8 cellular contexts compared by ENCODE assay signal in genomic region chr10:101588879-101589278, GRCh38. TPM values are rescaled to one million over a fixed set of nuclear protein-coding genes. Genes with fewer than 3 reads are reported as not detected.
DNase-seq lines count a peak whose midpoint lies in the region; ATAC-seq and TF ChIP-seq lines count a peak whose summit lies in the region.

No MANE protein-coding gene starts in this region.

- H4K20me1 ChIP-seq in OCI-LY1 (ENCODE audit: insufficient read depth, low read length) = no peaks in the 10 kb centered on the region

- no peak for TF ChIP-seq POLR2A in lower leg skin (IDR thresholded peaks at IDR 0.05)

- TSS peak; percentile 43 for BruUV-seq in Calu3 (replicated peaks; lab: Mats Ljungman, UMichigan)

- H3K4me3 ChIP-seq in OCI-LY1 (ENCODE audit: low read depth, low read length, poor library complexity, severe bottlenecking) (peak overlapping the region; percentile 81), parathyroid adenoma (ENCODE audit: low read depth, low read length) (peak overlapping the region; percentile 83), lower leg skin (ENCODE audit: low read depth, poor library complexity, severe bottlenecking) (no peak overlapping the region)

- H3K4me1 Mint-ChIP-seq in Calu3 (ENCODE audit: low read depth, unreplicated experiment) = no peaks in the 10 kb centered on the region
- H3K4me1 Mint-ChIP-seq in effector memory CD8-positive, alpha-beta T cell (ENCODE audit: low read depth in 2 of 2) = peaks cover 17 to 23% of the 10 kb centered on the region in 2 donors

- H3K4me2 ChIP-seq in OCI-LY1 (ENCODE audit: low read length) (peak overlapping the region; percentile 72), parathyroid adenoma (ENCODE audit: low read length) (peak overlapping the region; percentile 94)

- H3F3A ChIP-seq in OCI-LY1 (ENCODE audit: insufficient read depth, low read length) = no peaks in the 10 kb centered on the region

- WGBS in lower leg skin, 2 donors = 57 to 61% methylated on average over 5 of the region's 5 CpGs

- H3K4me1 ChIP-seq in OCI-LY1 (ENCODE audit: insufficient read depth, low read length, severe bottlenecking) = peaks cover 17% of the 10 kb centered on the region
- H3K4me1 ChIP-seq in parathyroid adenoma = peaks cover 5% of the 10 kb centered on the region

- peak overlapping the region; percentile 77; the same call in 1 of the 2 replicates for H3K9ac ChIP-seq in OCI-LY1 (ENCODE audit: low read length)
- no peak overlapping the region for H3K9ac ChIP-seq in parathyroid adenoma

- CTCF ChIA-PET in Calu3 (lab: Charles Lee) = no interaction called here

- no peak for ATAC-seq in effector memory CD8-positive, alpha-beta T cell (replicated peaks)

- peaks cover 4% of the 10 kb centered on the region; the same call in 1 of the 2 replicates for H3K36me3 ChIP-seq in OCI-LY1 (ENCODE audit: insufficient read depth, low read length)
- no peaks in the 10 kb centered on the region for H3K36me3 ChIP-seq in parathyroid adenoma (ENCODE audit: control insufficient read depth, insufficient read depth, low read length)

- no peaks in the 10 kb centered on the region for H3K9me3 ChIP-seq in OCI-LY1 (ENCODE audit: low read length)
- H3K9me3 ChIP-seq in parathyroid adenoma (ENCODE audit: control insufficient read depth, low read length) = no peaks in the 10 kb centered on the region

- H3K27ac Mint-ChIP-seq in Calu3 (ENCODE audit: unreplicated experiment) = peak overlapping the region; percentile 24
- peak overlapping the region; percentile 91 to 92 for H3K27ac Mint-ChIP-seq in effector memory CD8-positive, alpha-beta T cell

- H2AFZ ChIP-seq in OCI-LY1 (ENCODE audit: low read length) = no peak overlapping the region
- H2AFZ ChIP-seq in parathyroid adenoma = peak overlapping the region; percentile 100

- H3K4me3 Mint-ChIP-seq in Calu3 (ENCODE audit: low read depth, unreplicated experiment) = peak overlapping the region; percentile 85
- peak overlapping the region; percentile 94 to 95 for H3K4me3 Mint-ChIP-seq in effector memory CD8-positive, alpha-beta T cell

- DNase-seq in Calu3 (peak; percentile 11), NCI-H345 treated with DMSO at 0.1 percent for 48 hours (lab: John Stamatoyannopoulos, UW; ENCODE audit: unreplicated experiment) (no peak), Ammon's horn (ENCODE audit: low spot score) (no peak), lower leg skin (ENCODE audit: low spot score in 2 of 2) (no peak)
- no peak for DNase-seq in effector memory CD8-positive, alpha-beta T cell
- DNase-seq in stimulated activated CD8-positive, alpha-beta memory T cell treated with anti-CD3 and anti-CD28 coated beads, Interleukin-4, amount 100 ng/mL, for 48 hours = no peak

- H3K27ac ChIP-seq in OCI-LY1 (ENCODE audit: low read depth, low read length, poor library complexity, severe bottlenecking) (no peak overlapping the region), parathyroid adenoma (no peak overlapping the region)

- no peaks in the 10 kb centered on the region for H3K9me3 Mint-ChIP-seq in Calu3 (ENCODE audit: low read depth, unreplicated experiment)
- H3K9me3 Mint-ChIP-seq in effector memory CD8-positive, alpha-beta T cell = no peaks in the 10 kb centered on the region

- peaks cover 29% of the 10 kb centered on the region for H3K36me3 Mint-ChIP-seq in Calu3 (ENCODE audit: insufficient read depth, unreplicated experiment)
- peaks cover 22% of the 10 kb centered on the region for H3K36me3 Mint-ChIP-seq in effector memory CD8-positive, alpha-beta T cell (ENCODE audit: insufficient read depth)

- H3K9me2 ChIP-seq in OCI-LY1 (ENCODE audit: low read depth, low read length) = no peaks in the 10 kb centered on the region

- no peaks in the 10 kb centered on the region for H3K27me3 Mint-ChIP-seq in Calu3 (ENCODE audit: unreplicated experiment)
- H3K27me3 Mint-ChIP-seq in effector memory CD8-positive, alpha-beta T cell = no peaks in the 10 kb centered on the region

- H3K79me2 ChIP-seq in OCI-LY1 (ENCODE audit: insufficient read depth, low read length) (no peaks in the 10 kb centered on the region), parathyroid adenoma (peaks cover 28% of the 10 kb centered on the region)

- H3K27me3 ChIP-seq in OCI-LY1 (ENCODE audit: insufficient read depth, low read length) (no peaks in the 10 kb centered on the region), parathyroid adenoma (ENCODE audit: control insufficient read depth, insufficient read depth, low read length) (no peaks in the 10 kb centered on the region)

- no peak for TF ChIP-seq CTCF in Calu3 (IDR thresholded peaks at IDR 0.05; ENCODE audit: unreplicated experiment)
- no peak for TF ChIP-seq CTCF in OCI-LY1 (IDR thresholded peaks at IDR 0.05; ENCODE audit: low read length)
- no peak for TF ChIP-seq CTCF in parathyroid adenoma (IDR thresholded peaks at IDR 0.05)
- no peak for TF ChIP-seq CTCF in lower leg skin (IDR thresholded peaks at IDR 0.05)

- intact Hi-C loops in Calu3 (cut with micrococcal nuclease; ENCODE audit: unreplicated experiment) (no loop called here), lower leg skin (cut with DNase I; ENCODE audit: low total_unique reads) (no loop called here)

RNA-seq across cellular contexts. Expression of gene DPCD, which starts 0.8 kb away (rescaled TPM):
- total RNA-seq in Calu3 (2022) (11.7 and 12.5 TPM in 2 replicates), lower leg skin (10 to 100 TPM in 3 of 4 donors, 1 to 10 TPM in 1; 9.6 to 18.4 (median 11.4) TPM)

RNA-seq across cellular contexts. Expression of gene POLL, which starts 0.8 kb away (rescaled TPM):
- 25.7 and 28.4 TPM in 2 replicates for total RNA-seq in Calu3 (2022)
- 10 to 100 TPM; 13.6 to 19.9 (median 17.1) TPM for total RNA-seq in lower leg skin
